Comparison of ENCODE assay signal across 1 cellular context in the genomic region with DNA sequence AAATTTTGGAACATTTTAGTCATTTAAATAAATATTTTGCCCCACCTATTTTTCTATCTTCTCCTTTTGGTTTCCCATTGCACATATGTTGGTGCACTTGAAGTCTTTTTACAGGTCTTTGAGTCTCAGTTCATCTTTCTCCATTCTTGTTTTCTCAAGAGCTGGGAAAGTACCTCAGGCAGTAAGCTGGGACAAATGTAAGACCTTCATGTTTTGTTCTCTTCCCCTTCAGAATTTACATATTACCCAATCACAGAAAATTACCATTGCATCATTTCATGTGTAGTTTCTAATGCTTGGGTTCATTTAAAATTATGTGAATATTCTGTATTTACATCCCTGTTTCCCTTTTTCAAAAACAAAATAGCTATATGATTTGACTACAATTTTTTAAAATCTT.
TF ChIP-seq lines count a peak whose summit lies in the region.

No MANE protein-coding gene starts in this region.

TF ChIP-seq in WTC11, 78 proteins besides CTCF, POLR2A, EP300 and RAD21 (continued from another document):
- TF ChIP-seq, protein P1, sequence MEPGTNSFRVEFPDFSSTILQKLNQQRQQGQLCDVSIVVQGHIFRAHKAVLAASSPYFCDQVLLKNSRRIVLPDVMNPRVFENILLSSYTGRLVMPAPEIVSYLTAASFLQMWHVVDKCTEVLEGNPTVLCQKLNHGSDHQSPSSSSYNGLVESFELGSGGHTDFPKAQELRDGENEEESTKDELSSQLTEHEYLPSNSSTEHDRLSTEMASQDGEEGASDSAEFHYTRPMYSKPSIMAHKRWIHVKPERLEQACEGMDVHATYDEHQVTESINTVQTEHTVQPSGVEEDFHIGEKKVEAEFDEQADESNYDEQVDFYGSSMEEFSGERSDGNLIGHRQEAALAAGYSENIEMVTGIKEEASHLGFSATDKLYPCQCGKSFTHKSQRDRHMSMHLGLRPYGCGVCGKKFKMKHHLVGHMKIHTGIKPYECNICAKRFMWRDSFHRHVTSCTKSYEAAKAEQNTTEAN (CRISPR knock-in tag; IDR thresholded peaks at IDR 0.05) = no peak
- TF ChIP-seq OVOL2 (CRISPR knock-in tag; IDR thresholded peaks at IDR 0.05; ENCODE audit: borderline replicate concordance) = no peak
- TF ChIP-seq ATF1 (CRISPR knock-in tag; IDR thresholded peaks at IDR 0.05) = no peak
- TF ChIP-seq EMX1 (CRISPR knock-in tag; IDR thresholded peaks at IDR 0.05) = no peak
- TF ChIP-seq CREB1 (CRISPR knock-in tag; IDR thresholded peaks at IDR 0.05) = no peak
- TF ChIP-seq, protein P2, sequence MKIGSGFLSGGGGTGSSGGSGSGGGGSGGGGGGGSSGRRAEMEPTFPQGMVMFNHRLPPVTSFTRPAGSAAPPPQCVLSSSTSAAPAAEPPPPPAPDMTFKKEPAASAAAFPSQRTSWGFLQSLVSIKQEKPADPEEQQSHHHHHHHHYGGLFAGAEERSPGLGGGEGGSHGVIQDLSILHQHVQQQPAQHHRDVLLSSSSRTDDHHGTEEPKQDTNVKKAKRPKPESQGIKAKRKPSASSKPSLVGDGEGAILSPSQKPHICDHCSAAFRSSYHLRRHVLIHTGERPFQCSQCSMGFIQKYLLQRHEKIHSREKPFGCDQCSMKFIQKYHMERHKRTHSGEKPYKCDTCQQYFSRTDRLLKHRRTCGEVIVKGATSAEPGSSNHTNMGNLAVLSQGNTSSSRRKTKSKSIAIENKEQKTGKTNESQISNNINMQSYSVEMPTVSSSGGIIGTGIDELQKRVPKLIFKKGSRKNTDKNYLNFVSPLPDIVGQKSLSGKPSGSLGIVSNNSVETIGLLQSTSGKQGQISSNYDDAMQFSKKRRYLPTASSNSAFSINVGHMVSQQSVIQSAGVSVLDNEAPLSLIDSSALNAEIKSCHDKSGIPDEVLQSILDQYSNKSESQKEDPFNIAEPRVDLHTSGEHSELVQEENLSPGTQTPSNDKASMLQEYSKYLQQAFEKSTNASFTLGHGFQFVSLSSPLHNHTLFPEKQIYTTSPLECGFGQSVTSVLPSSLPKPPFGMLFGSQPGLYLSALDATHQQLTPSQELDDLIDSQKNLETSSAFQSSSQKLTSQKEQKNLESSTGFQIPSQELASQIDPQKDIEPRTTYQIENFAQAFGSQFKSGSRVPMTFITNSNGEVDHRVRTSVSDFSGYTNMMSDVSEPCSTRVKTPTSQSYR (CRISPR knock-in tag; IDR thresholded peaks at IDR 0.05) = no peak
- TF ChIP-seq, protein P3, sequence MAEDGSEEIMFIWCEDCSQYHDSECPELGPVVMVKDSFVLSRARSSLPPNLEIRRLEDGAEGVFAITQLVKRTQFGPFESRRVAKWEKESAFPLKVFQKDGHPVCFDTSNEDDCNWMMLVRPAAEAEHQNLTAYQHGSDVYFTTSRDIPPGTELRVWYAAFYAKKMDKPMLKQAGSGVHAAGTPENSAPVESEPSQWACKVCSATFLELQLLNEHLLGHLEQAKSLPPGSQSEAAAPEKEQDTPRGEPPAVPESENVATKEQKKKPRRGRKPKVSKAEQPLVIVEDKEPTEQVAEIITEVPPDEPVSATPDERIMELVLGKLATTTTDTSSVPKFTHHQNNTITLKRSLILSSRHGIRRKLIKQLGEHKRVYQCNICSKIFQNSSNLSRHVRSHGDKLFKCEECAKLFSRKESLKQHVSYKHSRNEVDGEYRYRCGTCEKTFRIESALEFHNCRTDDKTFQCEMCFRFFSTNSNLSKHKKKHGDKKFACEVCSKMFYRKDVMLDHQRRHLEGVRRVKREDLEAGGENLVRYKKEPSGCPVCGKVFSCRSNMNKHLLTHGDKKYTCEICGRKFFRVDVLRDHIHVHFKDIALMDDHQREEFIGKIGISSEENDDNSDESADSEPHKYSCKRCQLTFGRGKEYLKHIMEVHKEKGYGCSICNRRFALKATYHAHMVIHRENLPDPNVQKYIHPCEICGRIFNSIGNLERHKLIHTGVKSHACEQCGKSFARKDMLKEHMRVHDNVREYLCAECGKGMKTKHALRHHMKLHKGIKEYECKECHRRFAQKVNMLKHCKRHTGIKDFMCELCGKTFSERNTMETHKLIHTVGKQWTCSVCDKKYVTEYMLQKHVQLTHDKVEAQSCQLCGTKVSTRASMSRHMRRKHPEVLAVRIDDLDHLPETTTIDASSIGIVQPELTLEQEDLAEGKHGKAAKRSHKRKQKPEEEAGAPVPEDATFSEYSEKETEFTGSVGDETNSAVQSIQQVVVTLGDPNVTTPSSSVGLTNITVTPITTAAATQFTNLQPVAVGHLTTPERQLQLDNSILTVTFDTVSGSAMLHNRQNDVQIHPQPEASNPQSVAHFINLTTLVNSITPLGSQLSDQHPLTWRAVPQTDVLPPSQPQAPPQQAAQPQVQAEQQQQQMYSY (CRISPR knock-in tag; IDR thresholded peaks at IDR 0.05) = no peak
- TF ChIP-seq ZNF396 (CRISPR knock-in tag; IDR thresholded peaks at IDR 0.05; ENCODE audit: borderline replicate concordance) = no peak
TF ChIP-seq in WTC11: peak in this region for 0.
